ENCODE assay signal across 1 cellular context in genomic region chr6:137233561-137234504, GRCh38.
TF ChIP-seq lines count a peak whose summit lies in the region.

No MANE protein-coding gene starts in this region.

TF ChIP-seq in WTC11, 78 proteins besides CTCF, POLR2A, EP300 and RAD21 (continued from another document):
- TF ChIP-seq IRF1 (CRISPR knock-in tag; IDR thresholded peaks at IDR 0.05) = no peak
- no peak for TF ChIP-seq IRF2 (CRISPR knock-in tag; IDR thresholded peaks at IDR 0.05; ENCODE audit: borderline replicate concordance, low read depth)
- TF ChIP-seq KAT7 (CRISPR knock-in tag; IDR thresholded peaks at IDR 0.05; ENCODE audit: borderline replicate concordance) = no peak
TF ChIP-seq in WTC11: peak in this region for 0.
